1 cellular context compared by ENCODE assay signal in the genomic region with DNA sequence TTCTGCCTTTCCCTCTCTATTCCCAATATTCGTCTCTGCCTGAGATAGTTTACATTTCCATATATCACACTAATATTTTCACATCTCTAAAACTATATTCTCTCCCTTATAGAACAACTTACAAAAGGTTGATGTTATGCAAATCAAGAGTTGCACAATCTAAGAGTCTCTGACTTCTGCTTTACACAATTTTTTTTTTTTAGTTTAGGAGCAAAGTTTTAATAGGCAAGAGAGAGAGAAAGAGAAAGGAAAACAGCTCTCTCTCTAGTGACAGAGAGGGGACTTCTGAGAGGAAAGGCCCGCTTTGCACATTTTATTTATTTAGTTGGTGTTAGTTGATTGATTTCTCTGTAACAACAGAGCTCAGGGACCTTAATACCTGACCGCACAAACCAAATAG.
TF ChIP-seq lines count a peak whose summit lies in the region.

No MANE protein-coding gene starts in this region.

TF ChIP-seq in GM23338, 12 proteins besides CTCF, POLR2A, EP300 and RAD21:
- TF ChIP-seq, protein P1, sequence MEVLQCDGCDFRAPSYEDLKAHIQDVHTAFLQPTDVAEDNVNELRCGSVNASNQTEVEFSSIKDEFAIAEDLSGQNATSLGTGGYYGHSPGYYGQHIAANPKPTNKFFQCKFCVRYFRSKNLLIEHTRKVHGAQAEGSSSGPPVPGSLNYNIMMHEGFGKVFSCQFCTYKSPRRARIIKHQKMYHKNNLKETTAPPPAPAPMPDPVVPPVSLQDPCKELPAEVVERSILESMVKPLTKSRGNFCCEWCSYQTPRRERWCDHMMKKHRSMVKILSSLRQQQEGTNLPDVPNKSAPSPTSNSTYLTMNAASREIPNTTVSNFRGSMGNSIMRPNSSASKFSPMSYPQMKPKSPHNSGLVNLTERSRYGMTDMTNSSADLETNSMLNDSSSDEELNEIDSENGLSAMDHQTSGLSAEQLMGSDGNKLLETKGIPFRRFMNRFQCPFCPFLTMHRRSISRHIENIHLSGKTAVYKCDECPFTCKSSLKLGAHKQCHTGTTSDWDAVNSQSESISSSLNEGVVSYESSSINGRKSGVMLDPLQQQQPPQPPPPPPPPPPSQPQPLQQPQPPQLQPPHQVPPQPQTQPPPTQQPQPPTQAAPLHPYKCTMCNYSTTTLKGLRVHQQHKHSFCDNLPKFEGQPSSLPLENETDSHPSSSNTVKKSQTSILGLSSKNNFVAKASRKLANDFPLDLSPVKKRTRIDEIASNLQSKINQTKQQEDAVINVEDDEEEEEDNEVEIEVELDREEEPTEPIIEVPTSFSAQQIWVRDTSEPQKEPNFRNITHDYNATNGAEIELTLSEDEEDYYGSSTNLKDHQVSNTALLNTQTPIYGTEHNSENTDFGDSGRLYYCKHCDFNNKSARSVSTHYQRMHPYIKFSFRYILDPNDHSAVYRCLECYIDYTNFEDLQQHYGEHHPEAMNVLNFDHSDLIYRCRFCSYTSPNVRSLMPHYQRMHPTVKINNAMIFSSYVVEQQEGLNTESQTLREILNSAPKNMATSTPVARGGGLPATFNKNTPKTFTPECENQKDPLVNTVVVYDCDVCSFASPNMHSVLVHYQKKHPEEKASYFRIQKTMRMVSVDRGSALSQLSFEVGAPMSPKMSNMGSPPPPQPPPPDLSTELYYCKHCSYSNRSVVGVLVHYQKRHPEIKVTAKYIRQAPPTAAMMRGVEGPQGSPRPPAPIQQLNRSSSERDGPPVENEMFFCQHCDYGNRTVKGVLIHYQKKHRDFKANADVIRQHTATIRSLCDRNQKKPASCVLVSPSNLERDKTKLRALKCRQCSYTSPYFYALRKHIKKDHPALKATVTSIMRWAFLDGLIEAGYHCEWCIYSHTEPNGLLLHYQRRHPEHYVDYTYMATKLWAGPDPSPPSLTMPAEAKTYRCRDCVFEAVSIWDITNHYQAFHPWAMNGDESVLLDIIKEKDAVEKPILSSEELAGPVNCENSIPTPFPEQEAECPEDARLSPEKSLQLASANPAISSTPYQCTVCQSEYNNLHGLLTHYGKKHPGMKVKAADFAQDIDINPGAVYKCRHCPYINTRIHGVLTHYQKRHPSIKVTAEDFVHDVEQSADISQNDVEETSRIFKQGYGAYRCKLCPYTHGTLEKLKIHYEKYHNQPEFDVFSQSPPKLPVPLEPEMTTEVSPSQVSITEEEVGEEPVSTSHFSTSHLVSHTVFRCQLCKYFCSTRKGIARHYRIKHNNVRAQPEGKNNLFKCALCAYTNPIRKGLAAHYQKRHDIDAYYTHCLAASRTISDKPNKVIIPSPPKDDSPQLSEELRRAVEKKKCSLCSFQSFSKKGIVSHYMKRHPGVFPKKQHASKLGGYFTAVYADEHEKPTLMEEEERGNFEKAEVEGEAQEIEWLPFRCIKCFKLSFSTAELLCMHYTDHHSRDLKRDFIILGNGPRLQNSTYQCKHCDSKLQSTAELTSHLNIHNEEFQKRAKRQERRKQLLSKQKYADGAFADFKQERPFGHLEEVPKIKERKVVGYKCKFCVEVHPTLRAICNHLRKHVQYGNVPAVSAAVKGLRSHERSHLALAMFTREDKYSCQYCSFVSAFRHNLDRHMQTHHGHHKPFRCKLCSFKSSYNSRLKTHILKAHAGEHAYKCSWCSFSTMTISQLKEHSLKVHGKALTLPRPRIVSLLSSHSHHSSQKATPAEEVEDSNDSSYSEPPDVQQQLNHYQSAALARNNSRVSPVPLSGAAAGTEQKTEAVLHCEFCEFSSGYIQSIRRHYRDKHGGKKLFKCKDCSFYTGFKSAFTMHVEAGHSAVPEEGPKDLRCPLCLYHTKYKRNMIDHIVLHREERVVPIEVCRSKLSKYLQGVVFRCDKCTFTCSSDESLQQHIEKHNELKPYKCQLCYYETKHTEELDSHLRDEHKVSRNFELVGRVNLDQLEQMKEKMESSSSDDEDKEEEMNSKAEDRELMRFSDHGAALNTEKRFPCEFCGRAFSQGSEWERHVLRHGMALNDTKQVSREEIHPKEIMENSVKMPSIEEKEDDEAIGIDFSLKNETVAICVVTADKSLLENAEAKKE (CRISPR knock-in tag; IDR thresholded peaks at IDR 0.05) = no peak
- TF ChIP-seq ZNF114 (CRISPR knock-in tag; IDR thresholded peaks at IDR 0.05) (no peak), STAT1 (IDR thresholded peaks at IDR 0.05; ENCODE audit: unreplicated experiment) (no peak), EZH2phosphoT487 (IDR thresholded peaks at IDR 0.05; ENCODE audit: unreplicated experiment) (no peak), CREB1 (CRISPR knock-in tag; IDR thresholded peaks at IDR 0.05; ENCODE audit: low read depth) (no peak), NANOG (IDR thresholded peaks at IDR 0.05; ENCODE audit: borderline replicate concordance) (no peak), EZH2 (IDR thresholded peaks at IDR 0.05; ENCODE audit: low read depth, unreplicated experiment) (no peak), POLR2AphosphoS5 (IDR thresholded peaks at IDR 0.05; ENCODE audit: low read depth) (no peak), ZNF331 (CRISPR knock-in tag; IDR thresholded peaks at IDR 0.05; ENCODE audit: low read depth) (no peak), JUNB (IDR thresholded peaks at IDR 0.05; ENCODE audit: unreplicated experiment) (no peak)
- TF ChIP-seq, protein P2, sequence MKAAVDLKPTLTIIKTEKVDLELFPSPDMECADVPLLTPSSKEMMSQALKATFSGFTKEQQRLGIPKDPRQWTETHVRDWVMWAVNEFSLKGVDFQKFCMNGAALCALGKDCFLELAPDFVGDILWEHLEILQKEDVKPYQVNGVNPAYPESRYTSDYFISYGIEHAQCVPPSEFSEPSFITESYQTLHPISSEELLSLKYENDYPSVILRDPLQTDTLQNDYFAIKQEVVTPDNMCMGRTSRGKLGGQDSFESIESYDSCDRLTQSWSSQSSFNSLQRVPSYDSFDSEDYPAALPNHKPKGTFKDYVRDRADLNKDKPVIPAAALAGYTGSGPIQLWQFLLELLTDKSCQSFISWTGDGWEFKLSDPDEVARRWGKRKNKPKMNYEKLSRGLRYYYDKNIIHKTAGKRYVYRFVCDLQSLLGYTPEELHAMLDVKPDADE (IDR thresholded peaks at IDR 0.05) = no peak
- TF ChIP-seq, protein P3, sequence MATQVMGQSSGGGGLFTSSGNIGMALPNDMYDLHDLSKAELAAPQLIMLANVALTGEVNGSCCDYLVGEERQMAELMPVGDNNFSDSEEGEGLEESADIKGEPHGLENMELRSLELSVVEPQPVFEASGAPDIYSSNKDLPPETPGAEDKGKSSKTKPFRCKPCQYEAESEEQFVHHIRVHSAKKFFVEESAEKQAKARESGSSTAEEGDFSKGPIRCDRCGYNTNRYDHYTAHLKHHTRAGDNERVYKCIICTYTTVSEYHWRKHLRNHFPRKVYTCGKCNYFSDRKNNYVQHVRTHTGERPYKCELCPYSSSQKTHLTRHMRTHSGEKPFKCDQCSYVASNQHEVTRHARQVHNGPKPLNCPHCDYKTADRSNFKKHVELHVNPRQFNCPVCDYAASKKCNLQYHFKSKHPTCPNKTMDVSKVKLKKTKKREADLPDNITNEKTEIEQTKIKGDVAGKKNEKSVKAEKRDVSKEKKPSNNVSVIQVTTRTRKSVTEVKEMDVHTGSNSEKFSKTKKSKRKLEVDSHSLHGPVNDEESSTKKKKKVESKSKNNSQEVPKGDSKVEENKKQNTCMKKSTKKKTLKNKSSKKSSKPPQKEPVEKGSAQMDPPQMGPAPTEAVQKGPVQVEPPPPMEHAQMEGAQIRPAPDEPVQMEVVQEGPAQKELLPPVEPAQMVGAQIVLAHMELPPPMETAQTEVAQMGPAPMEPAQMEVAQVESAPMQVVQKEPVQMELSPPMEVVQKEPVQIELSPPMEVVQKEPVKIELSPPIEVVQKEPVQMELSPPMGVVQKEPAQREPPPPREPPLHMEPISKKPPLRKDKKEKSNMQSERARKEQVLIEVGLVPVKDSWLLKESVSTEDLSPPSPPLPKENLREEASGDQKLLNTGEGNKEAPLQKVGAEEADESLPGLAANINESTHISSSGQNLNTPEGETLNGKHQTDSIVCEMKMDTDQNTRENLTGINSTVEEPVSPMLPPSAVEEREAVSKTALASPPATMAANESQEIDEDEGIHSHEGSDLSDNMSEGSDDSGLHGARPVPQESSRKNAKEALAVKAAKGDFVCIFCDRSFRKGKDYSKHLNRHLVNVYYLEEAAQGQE (IDR thresholded peaks at IDR 0.05; ENCODE audit: unreplicated experiment) = no peak
